Comparison of ENCODE assay signal across 8 cellular contexts in the genomic region with DNA sequence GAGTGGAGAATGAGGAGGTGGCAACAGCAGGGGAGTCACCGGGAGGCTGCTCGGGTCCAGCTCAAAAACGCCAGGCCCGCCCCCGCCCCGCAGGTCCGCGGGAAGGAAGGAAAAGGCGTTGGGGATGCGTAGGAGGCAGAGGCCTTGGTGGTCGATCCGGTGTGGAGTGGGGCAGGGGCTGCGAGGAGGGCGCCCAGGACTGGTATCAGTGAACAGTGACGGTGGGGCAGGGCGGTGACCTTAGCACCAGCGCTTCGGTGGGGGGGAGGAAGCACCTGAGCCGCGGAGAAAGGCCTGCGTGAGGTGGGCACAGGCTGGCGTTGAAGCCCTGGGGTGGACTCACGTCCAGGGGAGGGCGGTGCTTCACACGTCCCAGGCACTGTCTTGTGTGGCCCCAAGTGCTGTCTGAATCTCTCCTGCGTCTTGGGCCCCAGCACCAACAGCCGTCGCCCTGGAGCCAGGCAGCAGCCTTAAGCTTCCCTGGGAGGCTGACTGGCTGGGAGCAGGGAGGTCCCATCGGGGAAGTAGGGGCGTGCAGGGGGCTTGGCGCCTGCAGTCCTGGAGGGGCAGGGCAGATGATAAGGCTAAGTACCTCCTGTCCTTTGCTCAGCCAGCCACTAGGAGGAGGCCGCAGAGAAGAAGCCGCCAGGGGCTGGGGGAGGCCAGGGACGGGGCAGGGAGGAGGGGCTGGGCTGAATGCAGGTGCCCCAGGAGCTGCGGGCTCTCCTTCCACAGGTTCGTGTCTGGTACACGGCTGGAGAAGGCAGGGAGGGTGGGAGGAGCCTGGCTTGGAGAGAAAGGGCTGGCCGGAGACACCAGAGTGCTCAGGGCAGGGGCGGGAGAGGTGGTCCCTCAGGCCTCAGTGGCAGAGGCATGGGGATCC. TPM values are rescaled to one million over a fixed set of nuclear protein-coding genes. Genes with fewer than 3 reads are reported as not detected.
A peak's percentile ranks its signal among the peaks of the same experiment; 100 is the strongest.
DNase-seq lines count a peak whose midpoint lies in the region; ATAC-seq and TF ChIP-seq lines count a peak whose summit lies in the region.

No MANE protein-coding gene starts in this region.

- peak; percentile 24 to 73 (median 48) for DNase-seq in CD8-positive, alpha-beta memory T cell
- peak in 1 of 2 experiments; percentile 48 for DNase-seq in HL-60 (ENCODE audit: low read depth in 1 of 2, low spot score in 1 of 2)
- peak; percentile 65 for DNase-seq in RPMI8226
- peak; percentile 51 for DNase-seq in left ventricle myocardium superior
- peak; percentile 65 for DNase-seq in sciatic nerve (ENCODE audit: low spot score)
- no peak for DNase-seq in NCI-H187 (lab: John Stamatoyannopoulos, UW)

- H3K4me3 Mint-ChIP-seq in CD8-positive, alpha-beta memory T cell: peak overlapping the region; percentile 77 to 92 (median 81)
- H3K4me3 Mint-ChIP-seq in activated naive CD4-positive, alpha-beta T cell treated with anti-CD3 and anti-CD28 coated beads, Interleukin-2, amount 50 U/mL, for 24 hours: peak overlapping the region; percentile 73

- H3K36me3 Mint-ChIP-seq in CD8-positive, alpha-beta memory T cell: peaks cover 0 to 2% (median 0%) of the 10 kb centered on the region in 3 donors
- no peaks in the 10 kb centered on the region for H3K36me3 Mint-ChIP-seq in activated naive CD4-positive, alpha-beta T cell treated with anti-CD3 and anti-CD28 coated beads, Interleukin-2, amount 50 U/mL, for 24 hours

- H3K9me3 ChIP-seq in CD8-positive, alpha-beta memory T cell (ENCODE audit: low read length): no peaks in the 10 kb centered on the region

- no peaks in the 10 kb centered on the region for H3K36me3 ChIP-seq in CD8-positive, alpha-beta memory T cell (ENCODE audit: insufficient read depth, low read length)

- CTCF ChIA-PET in CD8-positive, alpha-beta memory T cell (lab: Charles Lee): interaction anchor here (0.6 to 4.6 kb wide), 8 partner anchors 14 to 102 kb away, joined by 3 to 118 read pairs (median 6); a partner anchor contains a TSS

- peak overlapping the region in 5 of 8 donors; percentile 43 to 72 (median 65) for H3K27ac Mint-ChIP-seq in CD8-positive, alpha-beta memory T cell
- no peak overlapping the region for H3K27ac Mint-ChIP-seq in activated naive CD4-positive, alpha-beta T cell treated with anti-CD3 and anti-CD28 coated beads, Interleukin-2, amount 50 U/mL, for 24 hours

- no peaks in the 10 kb centered on the region for H3K27me3 ChIP-seq in CD8-positive, alpha-beta memory T cell (ENCODE audit: insufficient read depth, low read length, poor library complexity, severe bottlenecking)
- H3K27me3 ChIP-seq in HL-60 (ENCODE audit: insufficient read depth, poor library complexity, severe bottlenecking): peaks cover 9% of the 10 kb centered on the region

- peak overlapping the region; percentile 47 for H3K4me3 ChIP-seq in CD8-positive, alpha-beta memory T cell (ENCODE audit: low read length)
- 0 out of 2 replicates have a peak overlapping the region, but pooled peaks have one; percentile 51 for H3K4me3 ChIP-seq in HL-60 (replicated peaks; ENCODE audit: insufficient read depth, low read length)

- no peaks in the 10 kb centered on the region for H3K27me3 Mint-ChIP-seq in CD8-positive, alpha-beta memory T cell
- no peaks in the 10 kb centered on the region for H3K27me3 Mint-ChIP-seq in activated naive CD4-positive, alpha-beta T cell treated with anti-CD3 and anti-CD28 coated beads, Interleukin-2, amount 50 U/mL, for 24 hours

- ATAC-seq in left ventricle myocardium superior: peak; percentile 40
- peak; percentile 63 for ATAC-seq in sciatic nerve
- no peak for ATAC-seq in GM21717 (IDR thresholded peaks at IDR 0.05; ENCODE audit: unreplicated experiment)

- H3K27ac ChIP-seq in CD8-positive, alpha-beta memory T cell (ENCODE audit: low read depth, low read length): no peak overlapping the region
- no peak overlapping the region for H3K27ac ChIP-seq in HL-60 (replicated peaks)

- H3K9me3 Mint-ChIP-seq in CD8-positive, alpha-beta memory T cell: no peaks in the 10 kb centered on the region
- no peaks in the 10 kb centered on the region for H3K9me3 Mint-ChIP-seq in activated naive CD4-positive, alpha-beta T cell treated with anti-CD3 and anti-CD28 coated beads, Interleukin-2, amount 50 U/mL, for 24 hours

- peaks cover 8% of the 10 kb centered on the region for H3K4me1 ChIP-seq in CD8-positive, alpha-beta memory T cell (ENCODE audit: insufficient read depth, low read length)

- intact Hi-C loops in left ventricle myocardium superior (cut with micrococcal nuclease): loop anchor here (10.0 kb wide), 1 partner anchor 63 kb away; no protein-coding TSS in a partner anchor
- intact Hi-C loops in sciatic nerve (cut with DNase I): no loop called here

- POLR2A ChIA-PET in CD8-positive, alpha-beta memory T cell (lab: Charles Lee): interaction anchor here (0.5 to 2.7 kb wide), 5 partner anchors 26 to 158 kb away, joined by 3 to 12 read pairs (median 5); a partner anchor contains a TSS

- peak; percentile 28 for TF ChIP-seq CTCF in HL-60 (IDR thresholded peaks at IDR 0.05; ENCODE audit: insufficient read depth, low read length)

- H3K4me1 Mint-ChIP-seq in CD8-positive, alpha-beta memory T cell: peaks cover 22 to 27% (median 24%) of the 10 kb centered on the region in 3 donors
- peaks cover 21% of the 10 kb centered on the region for H3K4me1 Mint-ChIP-seq in activated naive CD4-positive, alpha-beta T cell treated with anti-CD3 and anti-CD28 coated beads, Interleukin-2, amount 50 U/mL, for 24 hours

RNA-seq across cellular contexts. Expression of a gene that starts 26.5 kb away (rescaled TPM):
- total RNA-seq in CD8-positive, alpha-beta memory T cell: 1 to 10 TPM; 3.3 to 3.5 TPM
- 2.7 TPM for polyA plus RNA-seq in CD8-positive, alpha-beta memory T cell
- total RNA-seq in left ventricle myocardium superior (5.3 TPM), sciatic nerve (3.6 TPM)

RNA-seq across cellular contexts. Expression of a gene that starts 31.9 kb away (rescaled TPM):
- total RNA-seq in CD8-positive, alpha-beta memory T cell: 100 to 1,000 TPM; 147 to 150 TPM
- polyA plus RNA-seq in CD8-positive, alpha-beta memory T cell: 34.1 TPM
- total RNA-seq in left ventricle myocardium superior (142 TPM), sciatic nerve (90.4 TPM)

RNA-seq across cellular contexts. Expression of a gene that starts 37.7 kb away (rescaled TPM):
- total RNA-seq in CD8-positive, alpha-beta memory T cell: 1 to 10 TPM; 6.4 to 6.7 TPM
- not detected for polyA plus RNA-seq in CD8-positive, alpha-beta memory T cell
- total RNA-seq in left ventricle myocardium superior (10.7 TPM), sciatic nerve (15.3 TPM)

Comparison
In these comparisons a context has a peak if more than half of its experiments do, and no peak if none do; other contexts are left out.
1. DNase-seq: peak in CD8-positive, alpha-beta memory T cell (5 of 5), RPMI8226 (single experiment), left ventricle myocardium superior (single experiment) and sciatic nerve (single experiment); none in NCI-H187 (0 of 2).